15 cellular contexts compared by ENCODE assay signal in the genomic region with DNA sequence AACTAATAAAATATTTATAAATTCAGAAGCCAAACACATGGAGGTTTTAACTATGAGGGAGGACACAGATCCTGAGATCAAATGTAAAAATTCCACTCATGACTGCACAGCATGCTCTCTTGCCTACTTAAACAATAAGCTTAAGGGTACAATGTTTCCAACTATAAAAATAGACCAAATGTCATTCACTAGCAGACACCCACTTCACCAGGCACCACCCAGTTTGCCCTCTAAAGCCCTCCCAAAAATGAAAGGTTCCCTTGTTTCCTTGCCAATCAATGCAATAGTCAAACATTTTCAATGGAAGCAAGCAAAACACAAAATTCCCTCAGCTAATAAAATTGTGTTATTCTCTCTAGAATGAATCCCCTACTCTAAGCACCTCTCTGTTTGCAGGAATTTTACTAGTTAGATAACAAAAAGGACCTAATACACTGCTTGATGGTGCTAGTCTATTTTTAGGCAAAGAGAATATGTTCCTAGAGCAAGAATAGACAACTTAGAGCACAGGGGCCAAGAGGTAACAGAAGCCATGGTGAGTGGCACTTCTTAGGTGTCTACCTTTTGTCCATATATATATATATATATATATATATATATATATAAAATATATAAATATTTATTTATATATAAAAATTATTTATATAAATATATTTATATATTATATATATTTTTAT.
DNase-seq lines count a peak whose midpoint lies in the region; ATAC-seq and TF ChIP-seq lines count a peak whose summit lies in the region.
"Had no signal": no experiment of that assay in that cellular context is flagged by ENCODE, and none has a peak within 500 bp of the region (broad histone marks: within the 10 kb centered on the region; RNA-seq: fewer than 3 reads in every experiment).

No MANE protein-coding gene starts in this region.

- ATAC-seq in heart right ventricle (peak; percentile 74 to 98 (median 91)), upper lobe of left lung (ENCODE audit: low FRiP score in 2 of 2) (no peak)
- no peak for ATAC-seq in activated T-helper 17 cell treated with anti-CD3 and anti-CD28 coated beads, Interleukin-2, amount 50 U/mL, for 72 hours (replicated peaks)
- ATAC-seq: CD8-positive, alpha-beta T cell had no signal

- DNase-seq in H9 (no peak), heart right ventricle (peak in 1 of 2 donors; percentile 9), neural progenitor cell (ENCODE audit: low spot score) (no peak), NAMALWA (ENCODE audit: low spot score) (no peak), upper lobe of left lung (no peak)
- DNase-seq: CD8-positive, alpha-beta T cell; NCI-H1092 treated with DMSO at 0.1 percent for 48 hours; NCI-H146; NCI-H2081; SHP77 treated with DMSO at 0.1 percent for 48 hours had no signal

- no peak overlapping the region for H2BK12ac ChIP-seq in H9 (ENCODE audit: insufficient read length, low read depth, low read length)

- H3K27me3 Mint-ChIP-seq in H9 (ENCODE audit: low read depth) (no peaks in the 10 kb centered on the region), neural progenitor cell (ENCODE audit: insufficient read depth, low read depth) (peaks cover 4% of the 10 kb centered on the region)
- H3K27me3 Mint-ChIP-seq in activated T-helper 17 cell treated with anti-CD3 and anti-CD28 coated beads, Interleukin-2, amount 50 U/mL, for 72 hours = no peaks in the 10 kb centered on the region

- no peak overlapping the region for H2BK15ac ChIP-seq in H9 (ENCODE audit: low read depth, low read length)

- H3K4me2 ChIP-seq in H9 (ENCODE audit: insufficient read depth, insufficient read length, low read length) (no peak overlapping the region), neural progenitor cell (no peak overlapping the region)
- H3K4me2 ChIP-seq: BLaER1 treated with 17β-estradiol and CSF1 and Interleukin-3, amounts not matched to agents 10 nM and 100 nM; KMS-11 had no signal

- H3K79me1 ChIP-seq in H9 (ENCODE audit: insufficient read depth, low read depth, low read length, poor library complexity, severe bottlenecking) = no peaks in the 10 kb centered on the region

- no peaks in the 10 kb centered on the region for H3K27me3 ChIP-seq in H9 (ENCODE audit: insufficient read depth, low read length)
- no peaks in the 10 kb centered on the region for H3K27me3 ChIP-seq in heart right ventricle
- H3K27me3 ChIP-seq in neural progenitor cell = no peaks in the 10 kb centered on the region
- H3K27me3 ChIP-seq in upper lobe of left lung = no peaks in the 10 kb centered on the region
- H3K27me3 ChIP-seq: BLaER1 treated with 17β-estradiol and CSF1 and Interleukin-3, amounts not matched to agents 10 nM and 100 nM had no signal

- no peak overlapping the region for H4K5ac ChIP-seq in H9 (ENCODE audit: insufficient read length, low read depth, low read length)

- peak overlapping the region; percentile 23 to 44 (median 44); a peak in 2 of 7 replicates for H3K27ac Mint-ChIP-seq in H9
- no peak overlapping the region for H3K27ac Mint-ChIP-seq in neural progenitor cell
- H3K27ac Mint-ChIP-seq in activated T-helper 17 cell treated with anti-CD3 and anti-CD28 coated beads, Interleukin-2, amount 50 U/mL, for 72 hours = no peak overlapping the region
- H3K27ac Mint-ChIP-seq: CD8-positive, alpha-beta T cell had no signal

- H4K20me1 ChIP-seq in H9 (ENCODE audit: control insufficient read depth, insufficient read depth, insufficient read length) = peaks cover 3% of the 10 kb centered on the region
- no peaks in the 10 kb centered on the region for H4K20me1 ChIP-seq in neural progenitor cell (ENCODE audit: low read depth)
- H4K20me1 ChIP-seq: BLaER1 treated with 17β-estradiol and CSF1 and Interleukin-3, amounts not matched to agents 10 nM and 100 nM had no signal

- TF ChIP-seq CTCF in H9 (conservative IDR thresholded peaks at IDR 0.05) (no peak), VCaP (conservative IDR thresholded peaks at IDR 0.05) (no peak), heart right ventricle (IDR thresholded peaks at IDR 0.05) (no peak), neural progenitor cell (IDR thresholded peaks at IDR 0.05) (no peak), upper lobe of left lung (IDR thresholded peaks at IDR 0.05) (no peak)

- no peak overlapping the region for H3K27ac ChIP-seq in H9 (ENCODE audit: insufficient read length, low read depth, low read length)
- peak overlapping the region; percentile 26; the same call in 1 of the 2 replicates for H3K27ac ChIP-seq in VCaP
- H3K27ac ChIP-seq in heart right ventricle = peak overlapping the region in 9 of 10 donors; percentile 49 to 82 (median 67)
- H3K27ac ChIP-seq in neural progenitor cell = peak overlapping the region; percentile 25
- H3K27ac ChIP-seq in upper lobe of left lung = no peak overlapping the region
- H3K27ac ChIP-seq: BLaER1 treated with 17β-estradiol and CSF1 and Interleukin-3, amounts not matched to agents 10 nM and 100 nM; HL-60; KMS-11 had no signal

- no peak overlapping the region for H3K23ac ChIP-seq in H9 (ENCODE audit: insufficient read length, low read depth, low read length)

- intact Hi-C loops in heart right ventricle (cut with DNase I) = loop anchor here in 2 of 10 donors (5.0 kb wide), 1 partner anchor 134 kb away; the partner anchor contains the start of gene HOMER1 (in 2 of the 2)

- no peak overlapping the region for H3K56ac ChIP-seq in H9 (ENCODE audit: insufficient read length, low read depth, low read length)

- H3T11ph ChIP-seq in H9 (ENCODE audit: low read length) = no peak overlapping the region

- H3K4me3 Mint-ChIP-seq in H9 (no peak overlapping the region), neural progenitor cell (no peak overlapping the region)
- H3K4me3 Mint-ChIP-seq in activated T-helper 17 cell treated with anti-CD3 and anti-CD28 coated beads, Interleukin-2, amount 50 U/mL, for 72 hours = no peak overlapping the region
- H3K4me3 Mint-ChIP-seq: CD8-positive, alpha-beta T cell had no signal

- no peaks in the 10 kb centered on the region for H3K4me1 Mint-ChIP-seq in H9
- H3K4me1 Mint-ChIP-seq in neural progenitor cell = peaks cover 3% of the 10 kb centered on the region
- no peaks in the 10 kb centered on the region for H3K4me1 Mint-ChIP-seq in activated T-helper 17 cell treated with anti-CD3 and anti-CD28 coated beads, Interleukin-2, amount 50 U/mL, for 72 hours

- no peak overlapping the region for H3K14ac ChIP-seq in H9 (ENCODE audit: insufficient read depth, low read length)

- H3K4me3 ChIP-seq in heart right ventricle (no peak overlapping the region), neural progenitor cell (no peak overlapping the region), upper lobe of left lung (no peak overlapping the region)
- H3K4me3 ChIP-seq: BLaER1 treated with 17β-estradiol and CSF1 and Interleukin-3, amounts not matched to agents 10 nM and 100 nM had no signal

- H3K9me3 ChIP-seq in H9 (ENCODE audit: control insufficient read depth, low read depth, low read length) (no peaks in the 10 kb centered on the region), heart right ventricle (peaks cover 0 to 37% (median 13%) of the 10 kb centered on the region in 11 donors), neural progenitor cell (ENCODE audit: low read depth) (no peaks in the 10 kb centered on the region), upper lobe of left lung (peaks cover 0 to 20% (median 13%) of the 10 kb centered on the region in 4 donors)

- no peak for TF ChIP-seq EP300 in upper lobe of left lung (IDR thresholded peaks at IDR 0.05)

- no peak overlapping the region for H2BK120ac ChIP-seq in H9 (ENCODE audit: low read depth, low read length, poor library complexity, severe bottlenecking)

- no peak overlapping the region for H4K91ac ChIP-seq in H9 (ENCODE audit: insufficient read length, low read depth, low read length)

- H3K36me3 Mint-ChIP-seq in H9 (ENCODE audit: insufficient read depth in 1 of 3, low read depth in 3 of 3) = peaks cover 5 to 18% (median 7%) of the 10 kb centered on the region in 3 experiments; a peak in 5 of 7 replicates
- peaks cover 26% of the 10 kb centered on the region for H3K36me3 Mint-ChIP-seq in neural progenitor cell
- no peaks in the 10 kb centered on the region for H3K36me3 Mint-ChIP-seq in activated T-helper 17 cell treated with anti-CD3 and anti-CD28 coated beads, Interleukin-2, amount 50 U/mL, for 72 hours (ENCODE audit: low read depth)

- peaks cover 0 to 34% (median 0%) of the 10 kb centered on the region in 9 donors for H3K36me3 ChIP-seq in heart right ventricle
- H3K36me3 ChIP-seq in neural progenitor cell = peaks cover 4% of the 10 kb centered on the region
- no peaks in the 10 kb centered on the region for H3K36me3 ChIP-seq in upper lobe of left lung

- no peak overlapping the region for H2BK5ac ChIP-seq in H9 (ENCODE audit: insufficient read length, low read length)

- no peaks in the 10 kb centered on the region for H3K23me2 ChIP-seq in H9 (ENCODE audit: insufficient read length, low read depth, low read length, poor library complexity, severe bottlenecking)

- no peak overlapping the region for H3K18ac ChIP-seq in H9 (ENCODE audit: insufficient read length, low read depth, low read length)

- no peak for TF ChIP-seq POLR2A in upper lobe of left lung (IDR thresholded peaks at IDR 0.05)

- no peak overlapping the region for H2BK20ac ChIP-seq in H9 (ENCODE audit: low read depth, low read length, poor library complexity, severe bottlenecking)

- H3K79me2 ChIP-seq in H9 (ENCODE audit: insufficient read depth, low read length) (no peaks in the 10 kb centered on the region; the same call in 1 of the 2 replicates), neural progenitor cell (ENCODE audit: low read depth) (peaks cover 4% of the 10 kb centered on the region)

- H3K9me3 Mint-ChIP-seq in H9 = peaks cover 0 to 5% of the 10 kb centered on the region in 2 experiments; a peak in 2 of 5 replicates
- peaks cover 27% of the 10 kb centered on the region for H3K9me3 Mint-ChIP-seq in neural progenitor cell
- peaks cover 11% of the 10 kb centered on the region for H3K9me3 Mint-ChIP-seq in activated T-helper 17 cell treated with anti-CD3 and anti-CD28 coated beads, Interleukin-2, amount 50 U/mL, for 72 hours

- H3K9ac ChIP-seq in H9 (ENCODE audit: extremely low read depth, insufficient read length, low read length) = no peak overlapping the region
- H3K9ac ChIP-seq in neural progenitor cell = no peak overlapping the region
- H3K9ac ChIP-seq: BLaER1 treated with 17β-estradiol and CSF1 and Interleukin-3, amounts not matched to agents 10 nM and 100 nM; KMS-11 had no signal

- H4K8ac ChIP-seq in H9 (replicated peaks; ENCODE audit: insufficient read length, low read depth, low read length) = no peak overlapping the region

- H3K4ac ChIP-seq in H9 (ENCODE audit: low read depth, low read length) = no peak overlapping the region

- H2AFZ ChIP-seq in H9 (ENCODE audit: low read length) (no peak overlapping the region), neural progenitor cell (replicated peaks) (no peak overlapping the region)

- no peak overlapping the region for H2AK5ac ChIP-seq in H9 (ENCODE audit: insufficient read length, low read length)

- H3K4me1 ChIP-seq in H9 (ENCODE audit: insufficient read depth, low read length) = no peaks in the 10 kb centered on the region
- peaks cover 0 to 14% (median 0%) of the 10 kb centered on the region in 9 donors for H3K4me1 ChIP-seq in heart right ventricle
- H3K4me1 ChIP-seq in neural progenitor cell = no peaks in the 10 kb centered on the region
- H3K4me1 ChIP-seq in upper lobe of left lung = no peaks in the 10 kb centered on the region
- H3K4me1 ChIP-seq: BLaER1 treated with 17β-estradiol and CSF1 and Interleukin-3, amounts not matched to agents 10 nM and 100 nM had no signal

- peaks cover 4% of the 10 kb centered on the region for H3F3A ChIP-seq in neural progenitor cell (ENCODE audit: low read depth)

Comparison
In these comparisons a context has a peak if more than half of its experiments do, and no peak if none do; other contexts are left out.
1. H3K27ac ChIP-seq: peak in VCaP (single experiment), heart right ventricle (9 of 10) and neural progenitor cell (single experiment); none in H9 (single experiment) and upper lobe of left lung (0 of 4).
2. H3K27ac Mint-ChIP-seq: peak in H9 (3 of 3); none in neural progenitor cell (single experiment) and activated T-helper 17 cell treated with anti-CD3 and anti-CD28 coated beads, Interleukin-2, amount 50 U/mL, for 72 hours (single experiment).
3. ATAC-seq: peak in heart right ventricle (8 of 8); none in upper lobe of left lung (0 of 2) and activated T-helper 17 cell treated with anti-CD3 and anti-CD28 coated beads, Interleukin-2, amount 50 U/mL, for 72 hours (single experiment).